Comparison of ENCODE assay signal across 24 cellular contexts in genomic region chr6:137352859-137353258, GRCh38.
DNase-seq lines count a peak whose midpoint lies in the region; ATAC-seq and TF ChIP-seq lines count a peak whose summit lies in the region.
"Had no signal": no experiment of that assay in that cellular context is flagged by ENCODE, and none has a peak within 500 bp of the region (broad histone marks: within the 10 kb centered on the region; RNA-seq: fewer than 3 reads in every experiment).

No MANE protein-coding gene starts in this region.

- no peak overlapping the region for H2BK5ac ChIP-seq in mesendoderm (ENCODE audit: low read length)

- H2BK120ac ChIP-seq in mesendoderm (ENCODE audit: low read depth, low read length): no peak overlapping the region

- no peak overlapping the region for H3K4me2 ChIP-seq in mesendoderm (ENCODE audit: low read length)
- H3K4me2 ChIP-seq: GM23338, KMS-11 had no signal

- no peak overlapping the region for H3K9ac ChIP-seq in mesendoderm (ENCODE audit: low read length)
- H3K9ac ChIP-seq: KMS-11 had no signal

- no peak overlapping the region for H4K5ac ChIP-seq in mesendoderm (ENCODE audit: low read length)

- no peaks in the 10 kb centered on the region for H3K9me3 ChIP-seq in CD4-positive, CD25-positive, alpha-beta regulatory T cell (ENCODE audit: control insufficient read depth in 2 of 2, low read length in 2 of 2)
- no peaks in the 10 kb centered on the region for H3K9me3 ChIP-seq in A673 (ENCODE audit: low read depth, low read length, poor library complexity, severe bottlenecking)
- H3K9me3 ChIP-seq: sigmoid colon, tibial artery had no signal

- H3K36me3 ChIP-seq in CD4-positive, CD25-positive, alpha-beta regulatory T cell (ENCODE audit: control insufficient read depth, insufficient read depth, low read length): no peaks in the 10 kb centered on the region
- H3K36me3 ChIP-seq in mesendoderm (ENCODE audit: control insufficient read depth, insufficient read depth, low read length): no peaks in the 10 kb centered on the region
- H3K36me3 ChIP-seq in A673 (ENCODE audit: insufficient read depth, low read length, poor library complexity, severe bottlenecking): no peaks in the 10 kb centered on the region
- H3K36me3 ChIP-seq: sigmoid colon, tibial artery had no signal

- H3K27ac Mint-ChIP-seq in CD4-positive, CD25-positive, alpha-beta regulatory T cell: peak overlapping the region in 2 of 3 donors; percentile 27 to 78
- peak overlapping the region; percentile 1 to 6 for H3K27ac Mint-ChIP-seq in effector memory CD8-positive, alpha-beta T cell
- H3K27ac Mint-ChIP-seq: GM23338; stimulated activated memory B cell treated with anti-CD40 and anti-IgM and Interleukin-4, amounts not matched to agents 10 μg/mL and 1 μg/mL and 100 μg/mL, for 72 hours; T-helper 17 cell had no signal

- H4K8ac ChIP-seq in mesendoderm (ENCODE audit: low read depth, low read length): no peak overlapping the region

- BruUV-seq in A673 (replicated peaks; lab: Mats Ljungman, UMichigan): no TSS peak

- WGBS in mesendoderm (ENCODE audit: extremely low coverage, insufficient coverage, low lambda C conversion rate): no CpG with 5 or more reads among the region's 6 CpGs

- H3K36me3 Mint-ChIP-seq in CD4-positive, CD25-positive, alpha-beta regulatory T cell: no peaks in the 10 kb centered on the region
- H3K36me3 Mint-ChIP-seq in effector memory CD8-positive, alpha-beta T cell (ENCODE audit: insufficient read depth): no peaks in the 10 kb centered on the region
- H3K36me3 Mint-ChIP-seq: naive thymus-derived CD4-positive, alpha-beta T cell; stimulated activated memory B cell treated with anti-CD40 and anti-IgM and Interleukin-4, amounts not matched to agents 10 μg/mL and 1 μg/mL and 100 μg/mL, for 72 hours had no signal

- peaks cover 6% of the 10 kb centered on the region for H3K27me3 Mint-ChIP-seq in CD4-positive, CD25-positive, alpha-beta regulatory T cell
- H3K27me3 Mint-ChIP-seq in effector memory CD8-positive, alpha-beta T cell: no peaks in the 10 kb centered on the region
- H3K27me3 Mint-ChIP-seq: dendritic cell treated with granulocyte-macrophage colony-stimulating factor and Interleukin-4, amounts not matched to agents 40 ng/mL and 50 ng/mL, for 4 days; stimulated activated memory B cell treated with anti-CD40 and anti-IgM and Interleukin-4, amounts not matched to agents 10 μg/mL and 1 μg/mL and 100 μg/mL, for 72 hours; T-helper 17 cell had no signal

- H3K23ac ChIP-seq in mesendoderm (ENCODE audit: low read length): no peak overlapping the region

- no peak overlapping the region for H3K4me3 Mint-ChIP-seq in CD4-positive, CD25-positive, alpha-beta regulatory T cell
- H3K4me3 Mint-ChIP-seq in effector memory CD8-positive, alpha-beta T cell: no peak overlapping the region
- H3K4me3 Mint-ChIP-seq: dendritic cell treated with granulocyte-macrophage colony-stimulating factor and Interleukin-4, amounts not matched to agents 40 ng/mL and 50 ng/mL, for 4 days; GM23338; stimulated activated memory B cell treated with anti-CD40 and anti-IgM and Interleukin-4, amounts not matched to agents 10 μg/mL and 1 μg/mL and 100 μg/mL, for 72 hours; T-helper 17 cell had no signal

- no peak overlapping the region for H3K4me3 ChIP-seq in CD4-positive, CD25-positive, alpha-beta regulatory T cell (ENCODE audit: low read depth, low read length)
- H3K4me3 ChIP-seq in mesendoderm (ENCODE audit: low read length): no peak overlapping the region
- H3K4me3 ChIP-seq in A673 (ENCODE audit: low read depth, low read length, poor library complexity, severe bottlenecking): no peak overlapping the region
- H3K4me3 ChIP-seq: GM23338, sigmoid colon, tibial artery had no signal

- H2BK15ac ChIP-seq in mesendoderm (replicated peaks; ENCODE audit: low read depth): no peak overlapping the region

- no peak overlapping the region for H3K18ac ChIP-seq in mesendoderm (ENCODE audit: low read length)

- H3K79me2 ChIP-seq in mesendoderm (ENCODE audit: control insufficient read depth, insufficient read depth, low read length): no peaks in the 10 kb centered on the region

- POLR2A ChIA-PET in A673 (lab: Charles Lee; ENCODE audit: low non-redundant PET): no interaction called here

- CTCF ChIA-PET in A673 (lab: Charles Lee): interaction anchor here (0.6 kb wide), 1 partner anchor 655 kb away, joined by 3 read pairs; no protein-coding TSS in a partner anchor

- intact Hi-C loops in A673 (cut with micrococcal nuclease; ENCODE audit: unreplicated experiment): no loop called here

- no peaks in the 10 kb centered on the region for H3K79me1 ChIP-seq in mesendoderm (ENCODE audit: low read length)

- no peak for TF ChIP-seq CTCF in A673 (conservative IDR thresholded peaks at IDR 0.05; ENCODE audit: low read depth, low read length)

- DNase-seq in CD4-positive, CD25-positive, alpha-beta regulatory T cell: no peak
- DNase-seq in HuH-7 (ENCODE audit: low spot score) (peak; percentile 37), mucosa of gallbladder (ENCODE audit: low spot score) (peak; percentile 61), A172 (ENCODE audit: low spot score) (no peak), mesendoderm (no peak), A673 (ENCODE audit: low spot score) (no peak)
- DNase-seq in effector memory CD8-positive, alpha-beta T cell: no peak
- DNase-seq: activated CD8-positive, alpha-beta memory T cell treated with anti-CD3 and anti-CD28 coated beads, Interleukin-2, amount 50 U/mL, for 48 hours; activated effector memory CD4-positive, alpha-beta T cell treated with anti-CD3 and anti-CD28 coated beads, Interleukin-2, amount 50 U/mL, for 16 hours; COR-L47; NCI-H1048; NCI-H2029; NCI-H345; sigmoid colon; stimulated activated CD4-positive, alpha-beta T cell treated with anti-CD3 and anti-CD28 coated beads, Interleukin-1b, Interleukin-23, amount 100 ng/mL, for 48 hours; T-helper 17 cell; tibial artery had no signal

- H2AK5ac ChIP-seq in mesendoderm (ENCODE audit: low read length): no peak overlapping the region

- no peak overlapping the region for H3K56ac ChIP-seq in mesendoderm (ENCODE audit: low read length)

- H3K4ac ChIP-seq in mesendoderm (ENCODE audit: low read depth, low read length): no peak overlapping the region

- H3K27me3 ChIP-seq in CD4-positive, CD25-positive, alpha-beta regulatory T cell (ENCODE audit: control insufficient read depth, insufficient read depth, low read length): no peaks in the 10 kb centered on the region
- H3K27me3 ChIP-seq in mesendoderm (ENCODE audit: insufficient read depth, low read length, poor library complexity) (no peaks in the 10 kb centered on the region), A673 (replicated peaks; ENCODE audit: insufficient read depth, low read depth, low read length, poor library complexity) (no peaks in the 10 kb centered on the region)
- H3K27me3 ChIP-seq: sigmoid colon, tibial artery had no signal

- H3K4me1 ChIP-seq in CD4-positive, CD25-positive, alpha-beta regulatory T cell (ENCODE audit: control insufficient read depth, insufficient read depth, low read length, poor library complexity, severe bottlenecking): peaks cover 11% of the 10 kb centered on the region
- H3K4me1 ChIP-seq in mesendoderm (ENCODE audit: control insufficient read depth, low read depth, low read length) (no peaks in the 10 kb centered on the region), A673 (ENCODE audit: insufficient read depth, low read length, poor library complexity, severe bottlenecking) (no peaks in the 10 kb centered on the region)
- H3K4me1 ChIP-seq: sigmoid colon, tibial artery had no signal

- H3K4me1 Mint-ChIP-seq in CD4-positive, CD25-positive, alpha-beta regulatory T cell: peaks cover 14 to 25% (median 22%) of the 10 kb centered on the region in 4 donors
- H3K4me1 Mint-ChIP-seq in effector memory CD8-positive, alpha-beta T cell (ENCODE audit: low read depth in 2 of 2): peaks cover 6 to 29% of the 10 kb centered on the region in 2 donors
- H3K4me1 Mint-ChIP-seq: GM23338 had no signal

- H3K27ac ChIP-seq in CD4-positive, CD25-positive, alpha-beta regulatory T cell (ENCODE audit: insufficient read depth, low read length, poor library complexity, severe bottlenecking): no peak overlapping the region
- H3K27ac ChIP-seq in mesendoderm (ENCODE audit: low read depth, low read length) (no peak overlapping the region), A673 (ENCODE audit: low read depth, low read length, poor library complexity, severe bottlenecking) (no peak overlapping the region)
- H3K27ac ChIP-seq: KMS-11, sigmoid colon, tibial artery had no signal

- H3K9me3 Mint-ChIP-seq in CD4-positive, CD25-positive, alpha-beta regulatory T cell: no peaks in the 10 kb centered on the region
- no peaks in the 10 kb centered on the region for H3K9me3 Mint-ChIP-seq in effector memory CD8-positive, alpha-beta T cell
- H3K9me3 Mint-ChIP-seq: dendritic cell treated with granulocyte-macrophage colony-stimulating factor and Interleukin-4, amounts not matched to agents 40 ng/mL and 50 ng/mL, for 4 days; GM23338; naive thymus-derived CD4-positive, alpha-beta T cell; stimulated activated memory B cell treated with anti-CD40 and anti-IgM and Interleukin-4, amounts not matched to agents 10 μg/mL and 1 μg/mL and 100 μg/mL, for 72 hours had no signal

- no peak for ATAC-seq in CD4-positive, CD25-positive, alpha-beta regulatory T cell (ENCODE audit: low read depth in 2 of 2)
- ATAC-seq in effector memory CD8-positive, alpha-beta T cell (replicated peaks): no peak
- ATAC-seq in GM21723 (IDR thresholded peaks at IDR 0.05; ENCODE audit: unreplicated experiment): no peak
- ATAC-seq: GM23338; Panc1; stimulated activated memory B cell treated with anti-CD40 and anti-IgM and Interleukin-4, amounts not matched to agents 10 μg/mL and 1 μg/mL and 100 μg/mL, for 72 hours had no signal

Comparison
In these comparisons a context has a peak if more than half of its experiments do, and no peak if none do; other contexts are left out.
1. DNase-seq: peak in HuH-7 (single experiment) and mucosa of gallbladder (single experiment); none in CD4-positive, CD25-positive, alpha-beta regulatory T cell (0 of 3), effector memory CD8-positive, alpha-beta T cell (0 of 3), A172 (single experiment), mesendoderm (single experiment) and A673 (single experiment).